ENCODE assay signal across 23 cellular contexts in the genomic region with DNA sequence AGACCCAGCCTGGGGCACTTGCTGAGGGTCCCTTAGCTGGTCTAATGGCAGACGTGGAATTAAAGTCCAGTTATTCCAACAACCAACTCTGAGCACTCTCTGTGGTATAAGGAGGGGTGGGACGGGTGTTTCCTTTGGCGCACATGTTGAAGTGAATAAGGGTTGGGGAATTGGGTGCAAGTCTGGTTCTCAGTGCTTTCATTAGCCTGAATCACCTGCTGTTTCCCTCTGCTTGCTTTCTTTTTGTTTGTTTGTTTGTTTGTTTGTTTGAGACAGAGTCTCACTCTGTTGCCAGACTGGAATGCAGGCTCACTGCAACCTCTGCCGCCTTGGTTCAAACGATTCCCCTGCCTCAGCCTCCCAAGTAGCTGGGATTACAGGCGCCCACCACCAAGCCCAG.
"Had no signal": no experiment of that assay in that cellular context is flagged by ENCODE, and none has a peak within 500 bp of the region (broad histone marks: within the 10 kb centered on the region; RNA-seq: fewer than 3 reads in every experiment).

No MANE protein-coding gene starts in this region.

- H3K36me3 ChIP-seq: breast epithelium, colonic mucosa, esophagus squamous epithelium, gastroesophageal sphincter had no signal

- H3K27ac ChIP-seq: breast epithelium, colonic mucosa, dorsolateral prefrontal cortex, gastroesophageal sphincter, VCaP had no signal

- H3K27me3 Mint-ChIP-seq: activated CD4-positive, alpha-beta T cell treated with anti-CD3 and anti-CD28 coated beads, Interleukin-2, amount 10 ng/mL, durations not matched to agents 24 days and 14 days; activated naive CD8-positive, alpha-beta T cell had no signal

- H3K9me3 Mint-ChIP-seq: activated T-helper 1 cell treated with anti-CD3 and anti-CD28 coated beads, Interleukin-12 subunit alpha, Interleukin-12 subunit beta, Interleukin-2, Interleukin-4 antibody, amounts not matched to agents 30 ng/mL and 10 ng/mL and 1 ng/mL, durations not matched to agents 14 hours and 24 hours and 36 hours; neural crest cell; T-helper 2 cell treated with Interferon-gamma antibody and Interleukin-4, amounts not matched to agents 5 μg/mL and 100 μg/mL, for 36 hours had no signal

- H3K4me1 ChIP-seq: breast epithelium, colonic mucosa, gastroesophageal sphincter had no signal

- H3K36me3 Mint-ChIP-seq: activated naive CD8-positive, alpha-beta T cell had no signal

- H3K4me3 Mint-ChIP-seq: activated CD8-positive, alpha-beta T cell treated with anti-CD3 and anti-CD28 coated beads, Interleukin-2, amount 10 ng/mL, durations not matched to agents 7 days and 5 days; neural crest cell had no signal

- DNase-seq: activated CD8-positive, alpha-beta T cell treated with anti-CD3 and anti-CD28 coated beads, Interleukin-2, amount 10 ng/mL, durations not matched to agents 7 days and 5 days; activated gamma-delta T cell treated with Interleukin-2 at 50 U/mL for 16 hours; amniotic stem cell; colonic mucosa; dorsolateral prefrontal cortex; esophagus squamous epithelium; head of caudate nucleus; hypothalamus; left cardiac atrium; mesenchymal stem cell; occipital lobe; small intestine; stimulated activated CD4-positive, alpha-beta T cell treated with anti-CD3 and anti-CD28 coated beads, Interleukin-15, amount 100 ng/mL, for 24 hours; stimulated activated naive CD4-positive, alpha-beta T cell treated with Interleukin-2 at 50 U/mL for 16 hours had no signal

- H3K27me3 ChIP-seq: breast epithelium, colonic mucosa, dorsolateral prefrontal cortex, esophagus squamous epithelium, gastroesophageal sphincter had no signal

- H3K9me3 ChIP-seq: breast epithelium, colonic mucosa, esophagus squamous epithelium, gastroesophageal sphincter had no signal

- ATAC-seq: activated CD4-positive, CD25-positive, alpha-beta regulatory T cell treated with anti-CD3 and anti-CD28 coated beads, Interleukin-2, amount 50 U/mL, for 24 hours; activated CD8-positive, alpha-beta T cell treated with anti-CD3 and anti-CD28 coated beads, Interleukin-2, amount 10 ng/mL, durations not matched to agents 7 days and 5 days; gastroesophageal sphincter had no signal

- H3K4me3 ChIP-seq: breast epithelium, colonic mucosa, dorsolateral prefrontal cortex, esophagus squamous epithelium, gastroesophageal sphincter had no signal
